In the genomic region with DNA sequence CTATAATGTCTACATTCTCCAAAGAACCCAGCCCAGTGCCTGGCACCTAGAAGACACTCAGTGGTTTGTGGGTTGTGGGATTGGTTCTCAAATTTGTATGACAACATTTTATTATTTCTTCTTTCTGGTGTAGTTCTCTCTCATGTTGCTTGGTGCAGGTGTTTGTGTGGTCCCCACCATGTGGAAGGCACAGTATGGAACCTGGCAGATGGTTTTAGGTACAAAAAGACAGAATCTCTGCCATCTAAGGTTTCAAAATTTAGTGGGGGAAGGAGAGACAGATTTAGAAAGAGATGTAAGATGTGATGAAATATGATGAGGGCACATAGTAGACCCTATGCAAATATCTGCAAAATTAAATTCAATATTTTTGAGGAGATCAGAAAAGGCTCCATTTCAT, we compare ENCODE assay signal across 24 cellular contexts.
"Had no signal": no experiment of that assay in that cellular context is flagged by ENCODE, and none has a peak within 500 bp of the region (broad histone marks: within the 10 kb centered on the region; RNA-seq: fewer than 3 reads in every experiment).

No MANE protein-coding gene starts in this region.

- H3K27me3 ChIP-seq: neural progenitor cell, ovary, right lobe of liver, sigmoid colon, thyroid gland, tibial nerve, upper lobe of left lung, vagina had no signal

- DNase-seq: occipital lobe; ovary; posterior cingulate gyrus; psoas muscle; right cardiac atrium; right lobe of liver; sigmoid colon; small intestine; stimulated activated CD4-positive, alpha-beta T cell treated with anti-CD3 and anti-CD28 coated beads, Interleukin-15, amount 100 ng/mL, for 24 hours; stimulated activated CD4-positive, alpha-beta T cell treated with anti-CD3 and anti-CD28 coated beads, Interleukin-2, amount 100 ng/mL, for 24 hours; stimulated activated CD4-positive, alpha-beta T cell treated with anti-CD3 and anti-CD28 coated beads, Interleukin-2, amount 100 ng/mL, for 48 hours; stimulated activated CD4-positive, alpha-beta T cell treated with anti-CD3 and anti-CD28 coated beads, Interleukin-4, amount 100 ng/mL, for 24 hours; stimulated activated naive B cell treated with anti-CD40 and anti-IgM and Interleukin-4, amounts not matched to agents 10 μg/mL and 1 μg/mL and 100 μg/mL, for 72 hours; stimulated activated naive CD4-positive, alpha-beta T cell treated with Interleukin-2 at 50 U/mL for 16 hours; stomach; thyroid gland; trophoblast cell; upper lobe of left lung had no signal

- H3K4me1 ChIP-seq: neural progenitor cell, parathyroid adenoma, psoas muscle, right lobe of liver, sigmoid colon, stomach, thyroid gland, tibial nerve, upper lobe of left lung, vagina had no signal

- H3K27ac ChIP-seq: neural progenitor cell, ovary, parathyroid adenoma, psoas muscle, right lobe of liver, sigmoid colon, stomach, thoracic aorta, thyroid gland, tibial nerve, upper lobe of left lung, vagina had no signal

- H3K4me3 ChIP-seq: neural progenitor cell, ovary, psoas muscle, right lobe of liver, sigmoid colon, stomach, thoracic aorta, thyroid gland, tibial nerve, upper lobe of left lung, vagina had no signal

- H2AFZ ChIP-seq: neural progenitor cell, parathyroid adenoma had no signal

- H3K79me2 ChIP-seq: parathyroid adenoma had no signal

- ATAC-seq: psoas muscle; right cardiac atrium; right lobe of liver; stimulated activated effector memory CD8-positive, alpha-beta T cell treated with anti-CD3 and anti-CD28 coated beads, Interleukin-12 subunit alpha, Interleukin-12 subunit beta, amount 100 ng/mL, for 72 hours; stimulated activated naive B cell treated with anti-CD40 and anti-IgM and Interleukin-4, amounts not matched to agents 10 μg/mL and 1 μg/mL and 100 μg/mL, for 72 hours had no signal

- H3K9ac ChIP-seq: neural progenitor cell, parathyroid adenoma had no signal

- H3K9me3 ChIP-seq: ovary, psoas muscle, right lobe of liver, sigmoid colon, stomach, thoracic aorta, thyroid gland, upper lobe of left lung, vagina had no signal

- H3K36me3 ChIP-seq: neural progenitor cell, ovary, right lobe of liver, sigmoid colon, stomach, thoracic aorta, thyroid gland, tibial nerve, upper lobe of left lung, vagina had no signal

- H3K4me2 ChIP-seq: neural progenitor cell had no signal
